ENCODE assay signal across 2 cellular contexts in the genomic region with DNA sequence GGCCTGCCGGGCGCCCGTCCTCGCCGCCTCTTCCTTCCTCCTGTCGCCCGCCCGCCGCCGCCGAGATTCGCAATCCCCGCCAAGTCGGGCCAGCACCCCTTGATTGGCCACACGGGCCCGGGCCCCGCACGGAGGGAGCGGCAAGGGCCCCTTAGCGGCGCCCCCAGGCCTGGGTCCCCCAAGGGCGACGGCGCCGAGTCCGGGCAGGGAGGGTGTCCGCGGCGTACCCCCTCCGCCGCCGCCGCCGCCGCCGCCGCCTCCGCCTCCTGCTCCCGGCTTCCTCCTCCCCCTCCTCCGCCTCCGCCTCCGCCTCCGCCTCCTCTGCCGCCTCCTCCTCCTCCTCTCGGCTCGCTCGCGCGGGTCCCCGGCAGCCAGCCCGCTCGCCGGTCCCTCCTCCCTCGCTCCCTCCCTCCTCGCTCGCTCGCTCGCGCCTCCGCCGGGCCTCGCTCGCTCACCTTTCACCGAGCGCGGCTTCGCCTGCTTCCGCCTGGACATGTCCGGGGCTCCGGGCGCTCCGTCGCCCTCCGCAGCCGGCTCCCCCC.
TF ChIP-seq lines count a peak whose summit lies in the region.

No MANE protein-coding gene starts in this region.

TF ChIP-seq in IMR-90, 13 proteins besides CTCF, POLR2A, EP300 and RAD21:
- TF ChIP-seq FOS (IDR thresholded peaks at IDR 0.05; ENCODE audit: low read depth, low read length) (no peak), BHLHE40 (IDR thresholded peaks at IDR 0.05; ENCODE audit: low read depth, low read length) (no peak), RCOR1 (IDR thresholded peaks at IDR 0.05; ENCODE audit: insufficient replicate concordance, low read length) (no peak), NFE2L2 (IDR thresholded peaks at IDR 0.05; ENCODE audit: low read depth, low read length) (no peak), RFX5 (IDR thresholded peaks at IDR 0.05; ENCODE audit: low read depth, low read length) (no peak)
TF ChIP-seq in IMR-90: peak in this region for 0.

TF ChIP-seq in SK-N-SH, 30 proteins besides CTCF, POLR2A, EP300 and RAD21:
- TF ChIP-seq, protein P1, sequence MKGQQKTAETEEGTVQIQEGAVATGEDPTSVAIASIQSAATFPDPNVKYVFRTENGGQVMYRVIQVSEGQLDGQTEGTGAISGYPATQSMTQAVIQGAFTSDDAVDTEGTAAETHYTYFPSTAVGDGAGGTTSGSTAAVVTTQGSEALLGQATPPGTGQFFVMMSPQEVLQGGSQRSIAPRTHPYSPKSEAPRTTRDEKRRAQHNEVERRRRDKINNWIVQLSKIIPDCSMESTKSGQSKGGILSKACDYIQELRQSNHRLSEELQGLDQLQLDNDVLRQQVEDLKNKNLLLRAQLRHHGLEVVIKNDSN (IDR thresholded peaks at IDR 0.05; ENCODE audit: borderline replicate concordance, low read depth), result no peak
- TF ChIP-seq TAF1 (IDR thresholded peaks at IDR 0.05; ENCODE audit: borderline replicate concordance, low read depth, low read length), result no peak
- no peak for TF ChIP-seq GATA2 (CRISPR knock-in tag; IDR thresholded peaks at IDR 0.05)
- no peak for TF ChIP-seq TCF12 (IDR thresholded peaks at IDR 0.05)
